Comparison of ENCODE assay signal across 28 cellular contexts in the genomic region with DNA sequence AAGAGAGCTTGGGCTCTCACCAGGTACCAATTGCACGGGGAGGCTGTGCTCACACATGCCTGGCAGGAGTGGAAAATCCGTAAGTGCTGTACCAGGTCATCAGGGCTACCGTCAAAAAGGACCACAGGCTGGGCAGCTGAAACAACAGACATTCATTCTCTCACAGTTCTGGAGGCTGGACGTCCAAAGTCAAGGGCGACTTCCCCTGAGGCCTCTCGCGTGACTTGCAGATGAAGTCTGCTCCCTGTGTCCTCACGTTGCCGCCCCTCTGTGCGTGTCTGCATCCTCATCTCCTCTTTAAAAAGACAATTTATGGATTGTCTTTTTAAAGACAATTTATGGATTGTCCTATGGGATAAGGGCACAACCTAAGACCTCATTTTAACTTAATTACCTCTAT.
"Had no signal": no experiment of that assay in that cellular context is flagged by ENCODE, and none has a peak within 500 bp of the region (broad histone marks: within the 10 kb centered on the region; RNA-seq: fewer than 3 reads in every experiment).

No MANE protein-coding gene starts in this region.

- FAIRE-seq: astrocyte, bronchial epithelial cell, endometrium, endothelial cell of umbilical vein had no signal

- H3K4me1 ChIP-seq: gastroesophageal sphincter had no signal

- ATAC-seq: activated T-cell treated with anti-CD3 and anti-CD28 coated beads, Interleukin-2, amount 50 U/mL, for 4 hours; activated T-helper 17 cell treated with anti-CD3 and anti-CD28 coated beads, Interleukin-2, amount 50 U/mL, for 72 hours; effector memory CD8-positive, alpha-beta T cell; gastroesophageal sphincter; heart right ventricle; WTC11 had no signal

- H3K36me3 ChIP-seq: brain microvascular endothelial cell, gastroesophageal sphincter, heart right ventricle had no signal

- H3K27me3 ChIP-seq: brain microvascular endothelial cell had no signal

- DNase-seq: activated CD4-positive, alpha-beta memory T cell treated with anti-CD3 and anti-CD28 coated beads, Interleukin-2, amount 10 ng/mL, durations not matched to agents 7 days and 5 days; activated CD4-positive, alpha-beta T cell treated with anti-CD3 and anti-CD28 coated beads for 1 hour; activated CD4-positive, alpha-beta T cell treated with anti-CD3 and anti-CD28 coated beads for 4 hours; activated CD4-positive, alpha-beta T cell treated with anti-CD3 and anti-CD28 coated beads, Interleukin-2, amount 10 ng/mL, durations not matched to agents 7 days and 5 days; activated CD4-positive, alpha-beta T cell treated with anti-CD3 and anti-CD28 coated beads, Interleukin-2, amount 50 U/mL, for 4 hours; activated effector memory CD4-positive, alpha-beta T cell treated with Interleukin-2 at 50 U/mL for 16 hours; activated gamma-delta T cell treated with Interleukin-2 at 50 U/mL for 16 hours; activated naive CD4-positive, alpha-beta T cell treated with anti-CD3 and anti-CD28 coated beads, Interleukin-2, amount 50 U/mL, for 16 hours; activated naive CD4-positive, alpha-beta T cell treated with Interleukin-2 at 50 U/mL for 16 hours; activated T-cell treated with anti-CD3 and anti-CD28 coated beads, Interleukin-2, amount 50 U/mL, for 4 hours; amniotic stem cell; anterior cingulate cortex; brain microvascular endothelial cell; dorsolateral prefrontal cortex; effector CD4-positive, alpha-beta T cell; effector memory CD8-positive, alpha-beta T cell; foreskin fibroblast; heart right ventricle; T-helper 2 cell had no signal

- H3K27ac ChIP-seq: brain microvascular endothelial cell, coronary artery, dorsolateral prefrontal cortex, epithelial cell of prostate, gastroesophageal sphincter, heart right ventricle had no signal

- H3K9me3 ChIP-seq: gastroesophageal sphincter, heart right ventricle had no signal

- H3K4me3 ChIP-seq: coronary artery, dorsolateral prefrontal cortex, gastroesophageal sphincter, heart right ventricle had no signal
